In genomic region chr19:35545855-35546381, GRCh38 we compare ENCODE assay signal across 8 cellular contexts. TPM values are rescaled to one million over a fixed set of nuclear protein-coding genes. Genes with fewer than 3 reads are reported as not detected.
DNase-seq lines count a peak whose midpoint lies in the region; ATAC-seq, FAIRE-seq and TF ChIP-seq lines count a peak whose summit lies in the region.

No MANE protein-coding gene starts in this region.

- peak overlapping the region; percentile 84 for H3K27ac ChIP-seq in mammary epithelial cell (ENCODE audit: insufficient read depth, low read depth, low read length)

- in situ Hi-C loops in mammary epithelial cell (cut with MboI; ENCODE audit: low sequenced_read_pairs in 2 of 2): loop anchor here in 1 of 2 donors (5.0 to 10.0 kb wide), 3 partner anchors 34 to 169 kb away; partner anchors contain the start of genes COX6B1, DMKN and KMT2B

- ATAC-seq in GM19397 (IDR thresholded peaks at IDR 0.05; ENCODE audit: unreplicated experiment): peak; percentile 43

- peak; percentile 18 for DNase-seq in Ammon's horn (ENCODE audit: low spot score)
- peak; percentile 35 for DNase-seq in HTR-8/SVneo (ENCODE audit: insufficient read length, low spot score)
- DNase-seq in UCSD-AML1 (lab: John Stamatoyannopoulos, UW; ENCODE audit: unreplicated experiment): peak; percentile 51
- peak; percentile 29 for DNase-seq in mammary epithelial cell
- peak; percentile 58 for DNase-seq in left kidney (ENCODE audit: low read depth, low spot score)
- peak; percentile 43 for DNase-seq in stimulated activated CD8-positive, alpha-beta memory T cell treated with anti-CD3 and anti-CD28 coated beads, Interleukin-12 subunit alpha, Interleukin-12 subunit beta, amount 100 ng/mL, for 24 hours (ENCODE audit: extremely low read depth)
- DNase-seq in mucosa of gallbladder (ENCODE audit: low spot score): no peak

- no peak for FAIRE-seq in HTR-8/SVneo (lab: Jason Lieb, UNC)

- intact Hi-C loops in mammary epithelial cell (cut with micrococcal nuclease): loop anchor here (1.0 to 5.0 kb wide), 5 partner anchors 27 to 386 kb away; partner anchors contain the start of gene HAUS5

- dilution Hi-C loops in mammary epithelial cell (cut with HindIII; ENCODE audit: low sequenced_read_pairs): no loop called here

- TF ChIP-seq CTCF in mammary epithelial cell (conservative IDR thresholded peaks at IDR 0.05 in 1 of 2, IDR thresholded peaks at IDR 0.05 in 1 of 2; ENCODE audit: extremely low read depth in 1 of 2, insufficient read depth in 1 of 2, low read depth in 1 of 2, low read length in 2 of 2): no peak

- WGBS in mammary epithelial cell (ENCODE audit: low coverage, missing lambda C conversion rate): 1% methylated on average over 7 of the region's 27 CpGs

- H3K9ac ChIP-seq in mammary epithelial cell (ENCODE audit: insufficient read depth, low read length): peak overlapping the region; percentile 84

- H3K27me3 ChIP-seq in mammary epithelial cell (ENCODE audit: insufficient read depth, low read length): no peaks in the 10 kb centered on the region

- H3K4me3 ChIP-seq in mammary epithelial cell (replicated peaks in 1 of 3; ENCODE audit: insufficient read depth in 1 of 3, low read depth in 2 of 3, low read length in 3 of 3): peak overlapping the region; percentile 88 to 90 (median 89)

- no peaks in the 10 kb centered on the region for H3K9me3 ChIP-seq in mammary epithelial cell (replicated peaks; ENCODE audit: insufficient read depth, low read length)

- BruUV-seq in mammary epithelial cell (replicated peaks; lab: Mats Ljungman, UMichigan): no TSS peak

- H2AFZ ChIP-seq in mammary epithelial cell (ENCODE audit: low read depth, low read length): peak overlapping the region; percentile 94

- H3K79me2 ChIP-seq in mammary epithelial cell (ENCODE audit: insufficient read depth, low read length): peaks cover 46% of the 10 kb centered on the region

- H3K4me1 ChIP-seq in mammary epithelial cell (ENCODE audit: insufficient read depth, low read length): peaks cover 7% of the 10 kb centered on the region

- CTCF ChIA-PET in mammary epithelial cell (lab: Charles Lee; ENCODE audit: low non-redundant PET): no interaction called here

- H3K4me2 ChIP-seq in mammary epithelial cell (ENCODE audit: insufficient read depth, low read depth, low read length): peak overlapping the region; percentile 84

- no peaks in the 10 kb centered on the region for H4K20me1 ChIP-seq in mammary epithelial cell (ENCODE audit: insufficient read depth, low read length)

- H3K36me3 ChIP-seq in mammary epithelial cell (ENCODE audit: insufficient read depth, low read length): peaks cover 5% of the 10 kb centered on the region

RNA-seq across cellular contexts. Expression of gene TMEM147, which starts 0.5 kb away (rescaled TPM):
- 10 to 100 TPM; 79.4 to 99.0 TPM for total RNA-seq in mammary epithelial cell
- 145 TPM for polyA plus RNA-seq in mammary epithelial cell
- polyA minus RNA-seq in mammary epithelial cell: 124 TPM
- total RNA-seq in mucosa of gallbladder: 87.6 TPM

RNA-seq across cellular contexts. Expression of gene GAPDHS, which starts 12.7 kb away (rescaled TPM):
- not detected for total RNA-seq in mammary epithelial cell
- polyA plus RNA-seq in mammary epithelial cell: not detected
- polyA minus RNA-seq in mammary epithelial cell: not detected
- total RNA-seq in mucosa of gallbladder: not detected

RNA-seq across cellular contexts. Expression of gene ATP4A, which starts 17.5 kb away (rescaled TPM):
- not detected for total RNA-seq in mammary epithelial cell
- not detected for polyA plus RNA-seq in mammary epithelial cell
- not detected for polyA minus RNA-seq in mammary epithelial cell
- total RNA-seq in mucosa of gallbladder: not detected

RNA-seq across cellular contexts. Expression of gene SBSN, which starts 17.8 kb away (rescaled TPM):
- total RNA-seq in mammary epithelial cell (1 to 10 TPM in 1 of 2 donors, under 1 TPM in 1; 0.17 to 2.9 TPM), mucosa of gallbladder (not detected)
- 2.3 TPM for polyA plus RNA-seq in mammary epithelial cell
- not detected for polyA minus RNA-seq in mammary epithelial cell

RNA-seq across cellular contexts. Expression of gene DMKN, which starts 32.5 kb away (rescaled TPM):
- 100 to 1,000 TPM; 127 to 237 TPM for total RNA-seq in mammary epithelial cell
- 212 TPM for polyA plus RNA-seq in mammary epithelial cell
- polyA minus RNA-seq in mammary epithelial cell: 74.9 TPM
- 1.8 TPM for total RNA-seq in mucosa of gallbladder
